In genomic region chr5:64947801-64948200, GRCh38 we compare ENCODE assay signal across 1 cellular context.
TF ChIP-seq lines count a peak whose summit lies in the region.

No MANE protein-coding gene starts in this region.

TF ChIP-seq in SK-N-SH treated with all-trans-retinoic acid at 6 μM for 48 hours, 23 proteins besides CTCF, POLR2A, EP300 and RAD21 (continued from another document):
- TF ChIP-seq POU6F1 (CRISPR knock-in tag; IDR thresholded peaks at IDR 0.05; ENCODE audit: borderline replicate concordance, low read depth) = no peak
- TF ChIP-seq ZNF565 (CRISPR knock-in tag; conservative IDR thresholded peaks at IDR 0.05; ENCODE audit: low read depth) = no peak
- no peak for TF ChIP-seq ESRRG (CRISPR knock-in tag; IDR thresholded peaks at IDR 0.05)
